14 cellular contexts compared by ENCODE assay signal in the genomic region with DNA sequence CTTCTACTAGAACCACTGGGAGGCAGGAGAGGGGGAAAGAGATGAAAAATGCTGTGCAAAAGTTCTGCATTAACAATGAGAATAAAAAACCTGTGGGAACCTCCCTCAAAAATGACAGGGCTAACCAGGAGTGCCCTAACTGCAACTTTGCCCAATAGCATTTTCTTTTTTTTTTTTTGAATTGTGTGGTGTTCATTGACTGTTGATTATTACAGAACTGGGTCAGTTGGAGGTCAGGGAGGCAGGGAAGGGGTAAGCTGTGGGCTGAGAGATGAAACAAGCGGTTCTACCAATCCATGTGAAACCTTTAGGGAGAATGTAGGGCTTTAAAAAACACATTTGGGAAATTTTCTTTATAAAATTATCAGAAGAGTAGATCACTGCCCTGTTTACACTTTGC.
A peak's percentile ranks its signal among the peaks of the same experiment; 100 is the strongest.
DNase-seq lines count a peak whose midpoint lies in the region; ATAC-seq and TF ChIP-seq lines count a peak whose summit lies in the region.
"Had no signal": no experiment of that assay in that cellular context is flagged by ENCODE, and none has a peak within 500 bp of the region (broad histone marks: within the 10 kb centered on the region; RNA-seq: fewer than 3 reads in every experiment).

No MANE protein-coding gene starts in this region.

- DNase-seq in MV-4-11 (lab: John Stamatoyannopoulos, UW) (peak; percentile 19), mammary epithelial cell (no peak), tibial artery (no peak), globus pallidus (ENCODE audit: low spot score) (no peak), EL (no peak)
- DNase-seq: activated CD4-positive, alpha-beta T cell treated with anti-CD3 and anti-CD28 coated beads, Interleukin-2, amount 50 U/mL, for 1 hour; activated T-cell treated with anti-CD3 and anti-CD28 coated beads for 4 hours; BE2C; effector memory CD4-positive, alpha-beta T cell; naive thymus-derived CD4-positive, alpha-beta T cell; NCI-H2081 treated with DMSO at 0.1 percent for 48 hours; NCI-H526 treated with DMSO at 0.1 percent for 48 hours had no signal

- dilution Hi-C loops in mammary epithelial cell (cut with HindIII; ENCODE audit: low sequenced_read_pairs): loop anchor here (5.0 kb wide), 1 partner anchor 57 kb away; no protein-coding TSS in a partner anchor

- H3K4me3 ChIP-seq in mammary epithelial cell (replicated peaks in 1 of 3; ENCODE audit: insufficient read depth in 1 of 3, low read depth in 2 of 3, low read length in 3 of 3) (no peak overlapping the region), mucosa of rectum (ENCODE audit: low read length in 2 of 2) (no peak overlapping the region), tibial artery (no peak overlapping the region)

- intact Hi-C loops in mammary epithelial cell (cut with micrococcal nuclease) (no loop called here), tibial artery (cut with DNase I; ENCODE audit: low total_unique reads) (loop anchor here (10.0 kb wide), 2 partner anchors 159 to 429 kb away; partner anchors contain the start of gene SPRY1)

- no peak for ATAC-seq in HG03571 (IDR thresholded peaks at IDR 0.05; ENCODE audit: unreplicated experiment)

- H3K79me2 ChIP-seq in mammary epithelial cell (ENCODE audit: insufficient read depth, low read length): no peaks in the 10 kb centered on the region

- no peaks in the 10 kb centered on the region for H4K20me1 ChIP-seq in mammary epithelial cell (ENCODE audit: insufficient read depth, low read length)

- H3K9me3 ChIP-seq in mammary epithelial cell (replicated peaks; ENCODE audit: insufficient read depth, low read length) (no peaks in the 10 kb centered on the region), mucosa of rectum (ENCODE audit: control insufficient read depth in 2 of 2, low read length in 2 of 2) (peaks cover 0 to 2% of the 10 kb centered on the region in 2 donors), tibial artery (peaks cover 0 to 9% (median 0%) of the 10 kb centered on the region in 3 donors)
- H3K9me3 ChIP-seq: BE2C had no signal

- no peak overlapping the region for H3K4me2 ChIP-seq in mammary epithelial cell (ENCODE audit: insufficient read depth, low read depth, low read length)

- CTCF ChIA-PET in mammary epithelial cell (lab: Charles Lee; ENCODE audit: low non-redundant PET): no interaction called here

- in situ Hi-C loops in mammary epithelial cell (cut with MboI; ENCODE audit: low sequenced_read_pairs in 2 of 2): no loop called here

- H3K27me3 ChIP-seq in mammary epithelial cell (ENCODE audit: insufficient read depth, low read length) (no peaks in the 10 kb centered on the region), mucosa of rectum (ENCODE audit: control insufficient read depth in 2 of 2, insufficient read depth in 2 of 2, low read length in 2 of 2) (no peaks in the 10 kb centered on the region), tibial artery (no peaks in the 10 kb centered on the region)
- H3K27me3 ChIP-seq: BE2C had no signal

- H3K4me1 ChIP-seq in mammary epithelial cell (ENCODE audit: insufficient read depth, low read length): peaks cover 23% of the 10 kb centered on the region
- peaks cover 21 to 37% of the 10 kb centered on the region in 2 donors for H3K4me1 ChIP-seq in mucosa of rectum (ENCODE audit: control insufficient read depth in 2 of 2, insufficient read depth in 2 of 2, low read length in 2 of 2)
- peaks cover 0 to 38% (median 23%) of the 10 kb centered on the region in 4 donors for H3K4me1 ChIP-seq in tibial artery
- H3K4me1 ChIP-seq: BE2C had no signal

- BruUV-seq in mammary epithelial cell (replicated peaks; lab: Mats Ljungman, UMichigan): no TSS peak

- H3K36me3 ChIP-seq in mammary epithelial cell (ENCODE audit: insufficient read depth, low read length) (no peaks in the 10 kb centered on the region), mucosa of rectum (ENCODE audit: control insufficient read depth in 2 of 2, insufficient read depth in 2 of 2, low read length in 2 of 2) (no peaks in the 10 kb centered on the region), tibial artery (no peaks in the 10 kb centered on the region)
- H3K36me3 ChIP-seq: BE2C had no signal

- TF ChIP-seq CTCF in mammary epithelial cell (conservative IDR thresholded peaks at IDR 0.05 in 1 of 2, IDR thresholded peaks at IDR 0.05 in 1 of 2; ENCODE audit: extremely low read depth in 1 of 2, insufficient read depth in 1 of 2, low read depth in 1 of 2, low read length in 2 of 2) (peak; percentile 1 to 5), tibial artery (IDR thresholded peaks at IDR 0.05) (no peak)

- H2AFZ ChIP-seq in mammary epithelial cell (ENCODE audit: low read depth, low read length): no peak overlapping the region

- 100% methylated on average over 1 of the region's 1 CpG for WGBS in mammary epithelial cell (ENCODE audit: low coverage, missing lambda C conversion rate)

- no peak overlapping the region for H3K27ac ChIP-seq in mammary epithelial cell (ENCODE audit: insufficient read depth, low read depth, low read length)
- peak overlapping the region; percentile 81 to 95 for H3K27ac ChIP-seq in mucosa of rectum (ENCODE audit: low read depth in 2 of 2, low read length in 2 of 2)
- peak overlapping the region; percentile 70 to 71 for H3K27ac ChIP-seq in tibial artery

- no peak overlapping the region for H3K9ac ChIP-seq in mammary epithelial cell (ENCODE audit: insufficient read depth, low read length)
- no peak overlapping the region for H3K9ac ChIP-seq in mucosa of rectum (ENCODE audit: low read depth in 1 of 2, low read length in 2 of 2)

Comparison
In these comparisons a context has a peak if more than half of its experiments do, and no peak if none do; other contexts are left out.
1. CTCF ChIP-seq: peak in mammary epithelial cell (2 of 2); none in tibial artery (0 of 2).